ENCODE assay signal across 11 cellular contexts in the genomic region with DNA sequence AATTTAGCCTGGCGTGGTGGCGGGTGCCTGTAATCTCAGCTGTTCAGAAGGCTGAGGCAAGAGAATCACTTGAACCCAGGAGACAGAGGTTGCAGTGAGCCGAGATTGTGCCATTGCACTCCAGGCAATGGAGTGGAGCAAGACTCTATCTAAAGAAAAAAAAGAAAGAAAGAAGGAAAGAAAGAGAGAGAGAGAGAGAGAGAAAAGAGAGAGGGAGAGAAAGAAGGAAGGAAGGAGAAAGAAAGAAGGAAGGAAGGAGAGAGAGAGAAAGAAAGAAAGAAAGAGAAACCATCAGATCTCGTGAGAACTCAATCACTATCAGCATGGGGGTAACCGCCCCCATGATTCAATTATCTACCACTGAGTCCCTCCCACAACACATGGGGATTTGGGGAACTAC.
"Had no signal": no experiment of that assay in that cellular context is flagged by ENCODE, and none has a peak within 500 bp of the region (broad histone marks: within the 10 kb centered on the region; RNA-seq: fewer than 3 reads in every experiment).

No MANE protein-coding gene starts in this region.

- H3K9me3 Mint-ChIP-seq: GM23338, H9, HFFc6 had no signal

- H3K4me3 ChIP-seq: GM23248, GM23338, HAP-1 had no signal

- H3K27ac Mint-ChIP-seq: GM23338, HFFc6 had no signal

- FAIRE-seq: H1, H54 had no signal

- H3K27ac ChIP-seq: GM23248 had no signal

- H3K36me3 ChIP-seq: HAP-1 had no signal

- ATAC-seq: GM23338, HCT116 had no signal

- H3K9me3 ChIP-seq: HAP-1 had no signal

- H2AFZ ChIP-seq: GM23248, GM23338 had no signal

- H3K4me3 Mint-ChIP-seq: GM23338, H9, HFFc6 had no signal

- DNase-seq: GM23248, GOT3, H7, H9, HCEC 1CT, HFFc6 had no signal

- H3K4me2 ChIP-seq: GM23338 had no signal

- H3K9ac ChIP-seq: GM23248 had no signal
